Comparison of ENCODE assay signal across 8 cellular contexts in genomic region chr6:25278914-25279747, GRCh38. TPM values are rescaled to one million over a fixed set of nuclear protein-coding genes. Genes with fewer than 3 reads are reported as not detected.
DNase-seq lines count a peak whose midpoint lies in the region; ATAC-seq, FAIRE-seq and TF ChIP-seq lines count a peak whose summit lies in the region.

Gene CARMIL1, plus strand, starts transcription at chr6:25279374. Its CDS starts 422 bp downstream, at chr6:25279796.

- H3K36me3 ChIP-seq in ascending aorta (no peaks in the 10 kb centered on the region), rectal smooth muscle tissue (ENCODE audit: control insufficient read depth, insufficient read depth, low read length) (no peaks in the 10 kb centered on the region), vagina (no peaks in the 10 kb centered on the region)

- peak within 1 kb of the TSS; percentile 95 for H3K4me3 Mint-ChIP-seq in T-helper 17 cell

- H3K27me3 Mint-ChIP-seq in T-helper 17 cell, result peaks cover 18% of the 10 kb centered on the region

- peaks cover 0 to 19% of the 10 kb centered on the region in 2 donors for H3K4me1 ChIP-seq in ascending aorta
- H3K4me1 ChIP-seq in rectal smooth muscle tissue (ENCODE audit: control insufficient read depth, insufficient read depth, low read length), result peaks cover 2% of the 10 kb centered on the region
- peaks cover 17% of the 10 kb centered on the region for H3K4me1 ChIP-seq in vagina

- peak; percentile 83 for ATAC-seq in HG02759 (IDR thresholded peaks at IDR 0.05; ENCODE audit: unreplicated experiment)
- ATAC-seq in T-helper 17 cell, result peak; percentile 76

- peak within 1 kb of the TSS; percentile 70 for H3K27ac Mint-ChIP-seq in T-helper 17 cell

- TF ChIP-seq POLR2A in GM12892 (IDR thresholded peaks at IDR 0.05; ENCODE audit: low read depth, low read length), result peak; percentile 54; the same call in 1 of the 2 replicates
- TF ChIP-seq POLR2A in vagina (IDR thresholded peaks at IDR 0.05), result no peak

- DNase-seq in GM12892 (ENCODE audit: insufficient read length), result peak; percentile 81
- DNase-seq in NCI-H1417 treated with DMSO at 0.1 percent for 48 hours (lab: John Stamatoyannopoulos, UW), result peak; percentile 50
- peak; percentile 43 to 60 (median 44) for DNase-seq in T-helper 17 cell
- DNase-seq in ascending aorta (ENCODE audit: low spot score in 2 of 2), result peak; percentile 24 to 88
- peak; percentile 87 for DNase-seq in hepatic stellate cell (ENCODE audit: low spot score)
- DNase-seq in vagina (ENCODE audit: extremely low spot score in 2 of 2), result no peak

- H3K9me3 ChIP-seq in T-helper 17 cell (ENCODE audit: control insufficient read depth, low read length, poor library complexity, severe bottlenecking) (no peaks in the 10 kb centered on the region), ascending aorta (no peaks in the 10 kb centered on the region), vagina (no peaks in the 10 kb centered on the region)

- peak within 1 kb of the TSS; percentile 67 to 89 for H3K4me3 ChIP-seq in ascending aorta
- H3K4me3 ChIP-seq in rectal smooth muscle tissue (ENCODE audit: low read length), result peak within 1 kb of the TSS; percentile 83
- H3K4me3 ChIP-seq in vagina, result peak within 1 kb of the TSS; percentile 73 to 74

- TF ChIP-seq CTCF in ascending aorta (IDR thresholded peaks at IDR 0.05) (peak; percentile 88 to 90 (median 89)), vagina (IDR thresholded peaks at IDR 0.05) (peak in 2 of 3 experiments; percentile 58 to 81)

- peaks cover 3% of the 10 kb centered on the region for H3K36me3 Mint-ChIP-seq in T-helper 17 cell (ENCODE audit: low read depth)

- peaks cover 29% of the 10 kb centered on the region for H3K4me1 Mint-ChIP-seq in T-helper 17 cell

- FAIRE-seq in GM12892 (lab: Jason Lieb, UNC), result peak; percentile 92

- peak within 1 kb of the TSS; percentile 78 for H3K9ac ChIP-seq in rectal smooth muscle tissue (ENCODE audit: low read length)

- intact Hi-C loops in ascending aorta (cut with DNase I) (loop anchor here (1.0 to 2.0 kb wide), 4 partner anchors 34 to 211 kb away; no protein-coding TSS in a partner anchor), vagina (cut with DNase I) (loop anchor here (2.0 kb wide), 1 partner anchor 212 kb away; no protein-coding TSS in a partner anchor)

- peak within 1 kb of the TSS; percentile 71 to 79 for H3K27ac ChIP-seq in ascending aorta
- H3K27ac ChIP-seq in rectal smooth muscle tissue (ENCODE audit: low read depth, low read length), result no peak within 1 kb of the TSS
- H3K27ac ChIP-seq in vagina, result peak within 1 kb of the TSS; percentile 73

- H3K27me3 ChIP-seq in ascending aorta (no peaks in the 10 kb centered on the region), rectal smooth muscle tissue (ENCODE audit: control insufficient read depth, insufficient read depth, low read length) (no peaks in the 10 kb centered on the region), vagina (no peaks in the 10 kb centered on the region)

RNA-seq across cellular contexts. Expression of gene CARMIL1, which starts in this region (rescaled TPM):
- polyA plus RNA-seq in GM12892 (2012; ENCODE audit: missing spikeins), result 4.0 TPM
- total RNA-seq in T-helper 17 cell, result 1 to 10 TPM; 3.5 to 4.8 TPM
- 16.1 TPM for total RNA-seq in ascending aorta
- 19.6 TPM for total RNA-seq in vagina

Comparison
In these comparisons a context has a peak if more than half of its experiments do, and no peak if none do; other contexts are left out.
1. DNase-seq: peak in GM12892 (single experiment), NCI-H1417 treated with DMSO at 0.1 percent for 48 hours (single experiment), T-helper 17 cell (3 of 3), ascending aorta (2 of 2) and hepatic stellate cell (single experiment); none in vagina (0 of 2).
2. Peak in every context shown above with its lines, with median percentiles within 50 percentile points of each other: H3K4me3 ChIP-seq.